In genomic region chr21:43775190-43775589, GRCh38 we compare ENCODE assay signal across 1 cellular context.
TF ChIP-seq lines count a peak whose summit lies in the region.

No MANE protein-coding gene starts in this region.

TF ChIP-seq in liver, 16 proteins besides CTCF, POLR2A, EP300 and RAD21 (continued from another document):
- TF ChIP-seq, protein P1, sequence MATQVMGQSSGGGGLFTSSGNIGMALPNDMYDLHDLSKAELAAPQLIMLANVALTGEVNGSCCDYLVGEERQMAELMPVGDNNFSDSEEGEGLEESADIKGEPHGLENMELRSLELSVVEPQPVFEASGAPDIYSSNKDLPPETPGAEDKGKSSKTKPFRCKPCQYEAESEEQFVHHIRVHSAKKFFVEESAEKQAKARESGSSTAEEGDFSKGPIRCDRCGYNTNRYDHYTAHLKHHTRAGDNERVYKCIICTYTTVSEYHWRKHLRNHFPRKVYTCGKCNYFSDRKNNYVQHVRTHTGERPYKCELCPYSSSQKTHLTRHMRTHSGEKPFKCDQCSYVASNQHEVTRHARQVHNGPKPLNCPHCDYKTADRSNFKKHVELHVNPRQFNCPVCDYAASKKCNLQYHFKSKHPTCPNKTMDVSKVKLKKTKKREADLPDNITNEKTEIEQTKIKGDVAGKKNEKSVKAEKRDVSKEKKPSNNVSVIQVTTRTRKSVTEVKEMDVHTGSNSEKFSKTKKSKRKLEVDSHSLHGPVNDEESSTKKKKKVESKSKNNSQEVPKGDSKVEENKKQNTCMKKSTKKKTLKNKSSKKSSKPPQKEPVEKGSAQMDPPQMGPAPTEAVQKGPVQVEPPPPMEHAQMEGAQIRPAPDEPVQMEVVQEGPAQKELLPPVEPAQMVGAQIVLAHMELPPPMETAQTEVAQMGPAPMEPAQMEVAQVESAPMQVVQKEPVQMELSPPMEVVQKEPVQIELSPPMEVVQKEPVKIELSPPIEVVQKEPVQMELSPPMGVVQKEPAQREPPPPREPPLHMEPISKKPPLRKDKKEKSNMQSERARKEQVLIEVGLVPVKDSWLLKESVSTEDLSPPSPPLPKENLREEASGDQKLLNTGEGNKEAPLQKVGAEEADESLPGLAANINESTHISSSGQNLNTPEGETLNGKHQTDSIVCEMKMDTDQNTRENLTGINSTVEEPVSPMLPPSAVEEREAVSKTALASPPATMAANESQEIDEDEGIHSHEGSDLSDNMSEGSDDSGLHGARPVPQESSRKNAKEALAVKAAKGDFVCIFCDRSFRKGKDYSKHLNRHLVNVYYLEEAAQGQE (IDR thresholded peaks at IDR 0.05), result no peak
- TF ChIP-seq GABPA (IDR thresholded peaks at IDR 0.05 in 1 of 2, conservative IDR thresholded peaks at IDR 0.05 in 1 of 2) (no peak), FOXA1 (IDR thresholded peaks at IDR 0.05) (no peak), EGR1 (IDR thresholded peaks at IDR 0.05; ENCODE audit: low read depth in 2 of 2) (no peak), SP1 (IDR thresholded peaks at IDR 0.05) (no peak), HNF4A (conservative IDR thresholded peaks at IDR 0.05) (no peak), HNF4G (IDR thresholded peaks at IDR 0.05) (no peak), FOXA2 (IDR thresholded peaks at IDR 0.05) (no peak), MAX (IDR thresholded peaks at IDR 0.05) (no peak)
- TF ChIP-seq, protein P2, sequence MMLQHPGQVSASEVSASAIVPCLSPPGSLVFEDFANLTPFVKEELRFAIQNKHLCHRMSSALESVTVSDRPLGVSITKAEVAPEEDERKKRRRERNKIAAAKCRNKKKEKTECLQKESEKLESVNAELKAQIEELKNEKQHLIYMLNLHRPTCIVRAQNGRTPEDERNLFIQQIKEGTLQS (IDR thresholded peaks at IDR 0.05), result no peak
